1 cellular context compared by ENCODE assay signal in the genomic region with DNA sequence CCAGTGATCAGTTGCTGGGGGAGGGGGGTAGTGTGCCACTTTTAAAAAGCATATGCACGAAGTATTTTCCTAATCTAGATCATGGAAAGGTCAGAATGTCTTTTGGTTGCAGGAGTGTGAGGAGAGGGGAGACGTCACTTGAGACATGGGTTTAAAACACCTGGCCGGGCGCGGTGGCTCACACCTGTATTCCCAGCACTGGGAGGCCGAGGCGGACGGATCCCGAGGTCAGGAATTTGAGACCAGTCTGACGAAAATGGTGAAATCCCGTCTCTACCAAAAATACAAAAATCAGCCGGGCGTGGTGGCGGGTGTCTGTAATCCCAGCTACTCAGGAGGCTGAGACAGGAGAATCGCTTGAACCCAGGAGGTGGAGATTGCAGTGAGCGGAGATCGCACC.
A peak's percentile ranks its signal among the peaks of the same experiment; 100 is the strongest.
TF ChIP-seq lines count a peak whose summit lies in the region.

No MANE protein-coding gene starts in this region.

TF ChIP-seq in PFSK-1, 5 proteins besides CTCF, POLR2A, EP300 and RAD21:
- 0 out of 2 replicates have a peak, but pooled peaks have one; percentile 12 for TF ChIP-seq POLR2AphosphoS5 (IDR thresholded peaks at IDR 0.05; ENCODE audit: low read depth, low read length)
TF ChIP-seq in PFSK-1: peak in this region for 1; not testable (repeated sequence) for 4.
